Comparison of ENCODE assay signal across 8 cellular contexts in the genomic region with DNA sequence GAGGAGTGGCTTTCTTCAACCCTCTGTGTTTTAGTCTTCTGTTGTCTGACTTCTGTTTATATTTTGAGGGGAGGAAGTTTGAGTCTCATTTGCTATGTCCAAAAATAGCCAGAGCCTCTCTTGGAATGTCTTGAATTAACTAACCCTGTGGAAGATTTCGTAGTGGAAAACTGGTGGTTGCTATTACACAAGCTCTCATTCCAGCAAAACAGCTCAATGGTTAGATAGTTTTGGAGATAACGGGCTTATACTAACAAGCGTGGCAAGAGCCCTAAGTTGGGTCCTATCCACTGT. TPM values are rescaled to one million over a fixed set of nuclear protein-coding genes. Genes with fewer than 3 reads are reported as not detected.
DNase-seq lines count a peak whose midpoint lies in the region; ATAC-seq and TF ChIP-seq lines count a peak whose summit lies in the region.

No MANE protein-coding gene starts in this region.

- TF ChIP-seq CTCF in Panc1 (IDR thresholded peaks at IDR 0.05) (no peak), endodermal cell (conservative IDR thresholded peaks at IDR 0.05) (no peak), lung (IDR thresholded peaks at IDR 0.05; ENCODE audit: control extremely low read depth, extremely low read depth) (no peak), thoracic aorta (IDR thresholded peaks at IDR 0.05) (no peak)

- in situ Hi-C loops in Panc1 (cut with HindIII; ENCODE audit: low pct_unique_long_range_greater_than_20kb, low sequenced_read_pairs) = no loop called here

- H3K4me1 Mint-ChIP-seq in endodermal cell = peaks cover 42% of the 10 kb centered on the region
- H3K4me1 Mint-ChIP-seq in activated CD4-positive, alpha-beta T cell treated with anti-CD3 and anti-CD28 coated beads, Interleukin-2, amount 10 ng/mL, durations not matched to agents 24 days and 14 days = peaks cover 5% of the 10 kb centered on the region

- BruUV-seq in Panc1 (replicated peaks; lab: Mats Ljungman, UMichigan) = no TSS peak

- H3K4me3 Mint-ChIP-seq in endodermal cell = peak overlapping the region; percentile 75
- H3K4me3 Mint-ChIP-seq in activated CD4-positive, alpha-beta T cell treated with anti-CD3 and anti-CD28 coated beads, Interleukin-2, amount 10 ng/mL, durations not matched to agents 24 days and 14 days = no peak overlapping the region

- H3K4me3 ChIP-seq in Panc1 (ENCODE audit: low read depth in 2 of 2, low read length in 2 of 2) (peak overlapping the region; percentile 71 to 73), endodermal cell (ENCODE audit: low read length) (peak overlapping the region; percentile 81), lung (peak overlapping the region; percentile 43), thoracic aorta (peak overlapping the region; percentile 82)

- H3K27me3 Mint-ChIP-seq in endodermal cell (ENCODE audit: insufficient read depth) = no peaks in the 10 kb centered on the region
- peaks cover 57% of the 10 kb centered on the region for H3K27me3 Mint-ChIP-seq in activated CD4-positive, alpha-beta T cell treated with anti-CD3 and anti-CD28 coated beads, Interleukin-2, amount 10 ng/mL, durations not matched to agents 24 days and 14 days

- POLR2A ChIA-PET in Panc1 (lab: Charles Lee) = interaction anchor here (0.5 kb wide), 1 partner anchor 72 kb away, joined by 4 read pairs; no protein-coding TSS in a partner anchor

- intact Hi-C loops in Panc1 (cut with micrococcal nuclease; ENCODE audit: unreplicated experiment) = no loop called here
- intact Hi-C loops in activated CD4-positive, alpha-beta T cell treated with anti-CD3 and anti-CD28 coated beads, Interleukin-2, amount 10 ng/mL, durations not matched to agents 24 days and 14 days (cut with micrococcal nuclease) = no loop called here

- no peak for DNase-seq in Panc1 (ENCODE audit: low read depth, low spot score)
- no peak for DNase-seq in endodermal cell
- no peak for DNase-seq in lung (ENCODE audit: low spot score)
- DNase-seq in thoracic aorta (ENCODE audit: low spot score) = no peak
- no peak for DNase-seq in activated CD4-positive, alpha-beta T cell treated with anti-CD3 and anti-CD28 coated beads, Interleukin-2, amount 10 ng/mL, durations not matched to agents 24 days and 14 days

- no peak overlapping the region for H3K27ac Mint-ChIP-seq in endodermal cell
- no peak overlapping the region for H3K27ac Mint-ChIP-seq in activated CD4-positive, alpha-beta T cell treated with anti-CD3 and anti-CD28 coated beads, Interleukin-2, amount 10 ng/mL, durations not matched to agents 24 days and 14 days

- H3K27me3 ChIP-seq in Panc1 (ENCODE audit: control insufficient read depth, insufficient read depth, low read length) = no peaks in the 10 kb centered on the region
- no peaks in the 10 kb centered on the region for H3K27me3 ChIP-seq in endodermal cell (ENCODE audit: control insufficient read depth, insufficient read depth, low read length, poor library complexity, severe bottlenecking)
- no peaks in the 10 kb centered on the region for H3K27me3 ChIP-seq in lung (ENCODE audit: control insufficient read depth, insufficient read depth)
- no peaks in the 10 kb centered on the region for H3K27me3 ChIP-seq in thoracic aorta (replicated peaks; ENCODE audit: insufficient read depth)

- CTCF ChIA-PET in Panc1 (lab: Charles Lee) = interaction anchor here (0.7 kb wide), 1 partner anchor 349 kb away, joined by 3 read pairs; no protein-coding TSS in a partner anchor

- H3K27ac ChIP-seq in Panc1 (ENCODE audit: low read length) (peak overlapping the region; percentile 84), endodermal cell (ENCODE audit: low read depth, low read length) (peak overlapping the region; percentile 9), lung (ENCODE audit: low read depth in 1 of 2, low read length in 1 of 2) (peak overlapping the region; percentile 84 to 87), thoracic aorta (peak overlapping the region; percentile 92 to 97)

- H3K36me3 ChIP-seq in Panc1 (ENCODE audit: control insufficient read depth, insufficient read depth, low read length) (peaks cover 4% of the 10 kb centered on the region; the same call in 1 of the 2 replicates), endodermal cell (ENCODE audit: control insufficient read depth, insufficient read depth, low read length) (peaks cover 23% of the 10 kb centered on the region), lung (ENCODE audit: control insufficient read depth in 2 of 2, insufficient read depth in 2 of 2, low read length in 2 of 2) (no peaks in the 10 kb centered on the region), thoracic aorta (peaks cover 18% of the 10 kb centered on the region)

- H3K9me3 ChIP-seq in Panc1 (ENCODE audit: control insufficient read depth, insufficient read depth, low read depth, low read length) = no peaks in the 10 kb centered on the region
- H3K9me3 ChIP-seq in endodermal cell (ENCODE audit: control insufficient read depth, low read length) = no peaks in the 10 kb centered on the region
- H3K9me3 ChIP-seq in lung (ENCODE audit: control insufficient read depth in 2 of 2, insufficient read depth in 1 of 2, low read length in 1 of 2) = peaks cover 0 to 2% of the 10 kb centered on the region in 2 donors
- no peaks in the 10 kb centered on the region for H3K9me3 ChIP-seq in thoracic aorta

- peak overlapping the region; percentile 77 for H3K9ac ChIP-seq in endodermal cell (ENCODE audit: extremely low read depth, low read length, poor library complexity, severe bottlenecking)

- ATAC-seq in Panc1 = no peak
- peak; percentile 6 for ATAC-seq in lung (ENCODE audit: insufficient read depth, low FRiP score)
- no peak for ATAC-seq in thoracic aorta (ENCODE audit: insufficient number of reproducible peaks, low FRiP score, low read depth)
- ATAC-seq in HG03432 (IDR thresholded peaks at IDR 0.05; ENCODE audit: unreplicated experiment) = no peak
- no peak for ATAC-seq in HG02571 (IDR thresholded peaks at IDR 0.05; ENCODE audit: unreplicated experiment)
- no peak for ATAC-seq in HG03520 (IDR thresholded peaks at IDR 0.05; ENCODE audit: unreplicated experiment)

- WGBS in endodermal cell (ENCODE audit: insufficient coverage in 1 of 2, insufficient read length in 1 of 2), 2 experiments = 60 to 73% methylated on average over 3 of the region's 3 CpGs
- 26 to 56% methylated on average over 3 of the region's 3 CpGs for WGBS in lung, 2 donors

- peaks cover 44% of the 10 kb centered on the region for H3K4me1 ChIP-seq in Panc1 (ENCODE audit: control insufficient read depth, insufficient read depth, low read length)
- H3K4me1 ChIP-seq in endodermal cell (ENCODE audit: control insufficient read depth, insufficient read depth, low read length) = peaks cover 10% of the 10 kb centered on the region
- peaks cover 3 to 5% of the 10 kb centered on the region in 2 donors for H3K4me1 ChIP-seq in lung (ENCODE audit: control insufficient read depth in 2 of 2, insufficient read depth in 2 of 2, low read length in 2 of 2)
- H3K4me1 ChIP-seq in thoracic aorta (ENCODE audit: control insufficient read depth in 1 of 2, low read depth in 2 of 2) = peaks cover 19 to 30% of the 10 kb centered on the region in 2 donors

- H3K9me3 Mint-ChIP-seq in endodermal cell = no peaks in the 10 kb centered on the region
- H3K9me3 Mint-ChIP-seq in activated CD4-positive, alpha-beta T cell treated with anti-CD3 and anti-CD28 coated beads, Interleukin-2, amount 10 ng/mL, durations not matched to agents 24 days and 14 days = no peaks in the 10 kb centered on the region

- peaks cover 20% of the 10 kb centered on the region for H3K36me3 Mint-ChIP-seq in endodermal cell (ENCODE audit: low read depth)
- no peaks in the 10 kb centered on the region for H3K36me3 Mint-ChIP-seq in activated CD4-positive, alpha-beta T cell treated with anti-CD3 and anti-CD28 coated beads, Interleukin-2, amount 10 ng/mL, durations not matched to agents 24 days and 14 days (ENCODE audit: low read depth)

RNA-seq across cellular contexts. Expression of a gene that starts 1.6 kb away (rescaled TPM):
- 155 TPM for total RNA-seq in Panc1 (2021; ENCODE audit: unreplicated experiment)
- 226 TPM for polyA plus RNA-seq in Panc1 (2012; ENCODE audit: insufficient read length)
- total RNA-seq in endodermal cell = 10 to 100 TPM; 28.6 to 29.4 TPM
- polyA plus RNA-seq in endodermal cell (2013, experiment 1 of 2) = 176 TPM
- 179 TPM for polyA plus RNA-seq in endodermal cell (2013, experiment 2 of 2)
- 100 to 1,000 TPM in 1 of 2 donors, 10 to 100 TPM in 1; 73.5 to 159 TPM for total RNA-seq in lung
- 100 to 1,000 TPM in 1 of 2 donors, 10 to 100 TPM in 1; 33.9 to 154 TPM for polyA plus RNA-seq in lung
- total RNA-seq in thoracic aorta = 1,000 to 10,000 TPM in 1 of 2 donors, 100 to 1,000 TPM in 1; 821 to 1,207 TPM
- total RNA-seq in activated CD4-positive, alpha-beta T cell treated with anti-CD3 and anti-CD28 coated beads, Interleukin-2, amount 10 ng/mL, durations not matched to agents 24 days and 14 days = not detected in 2 replicates

Comparison
In these comparisons a context has a peak if more than half of its experiments do, and no peak if none do; other contexts are left out.
1. H3K27ac ChIP-seq: peak in every context shown above with its lines; median percentile 94 in thoracic aorta; 86 in lung; 84 in Panc1; 9 in endodermal cell.
2. RNA of a gene that starts 1.6 kb away (total RNA-seq): 821 to 1,207 TPM in thoracic aorta, 73.5 to 159 TPM in lung, 155 TPM in Panc1 (single experiment) and 28.6 to 29.4 TPM in endodermal cell; not detected in activated CD4-positive, alpha-beta T cell treated with anti-CD3 and anti-CD28 coated beads, Interleukin-2, amount 10 ng/mL, durations not matched to agents 24 days and 14 days; every median in the first group is over 10 times any median in the second.
3. Peak in every context shown above with its lines, with median percentiles within 50 percentile points of each other: H3K4me3 ChIP-seq.